ENCODE assay signal across 8 cellular contexts in the genomic region with DNA sequence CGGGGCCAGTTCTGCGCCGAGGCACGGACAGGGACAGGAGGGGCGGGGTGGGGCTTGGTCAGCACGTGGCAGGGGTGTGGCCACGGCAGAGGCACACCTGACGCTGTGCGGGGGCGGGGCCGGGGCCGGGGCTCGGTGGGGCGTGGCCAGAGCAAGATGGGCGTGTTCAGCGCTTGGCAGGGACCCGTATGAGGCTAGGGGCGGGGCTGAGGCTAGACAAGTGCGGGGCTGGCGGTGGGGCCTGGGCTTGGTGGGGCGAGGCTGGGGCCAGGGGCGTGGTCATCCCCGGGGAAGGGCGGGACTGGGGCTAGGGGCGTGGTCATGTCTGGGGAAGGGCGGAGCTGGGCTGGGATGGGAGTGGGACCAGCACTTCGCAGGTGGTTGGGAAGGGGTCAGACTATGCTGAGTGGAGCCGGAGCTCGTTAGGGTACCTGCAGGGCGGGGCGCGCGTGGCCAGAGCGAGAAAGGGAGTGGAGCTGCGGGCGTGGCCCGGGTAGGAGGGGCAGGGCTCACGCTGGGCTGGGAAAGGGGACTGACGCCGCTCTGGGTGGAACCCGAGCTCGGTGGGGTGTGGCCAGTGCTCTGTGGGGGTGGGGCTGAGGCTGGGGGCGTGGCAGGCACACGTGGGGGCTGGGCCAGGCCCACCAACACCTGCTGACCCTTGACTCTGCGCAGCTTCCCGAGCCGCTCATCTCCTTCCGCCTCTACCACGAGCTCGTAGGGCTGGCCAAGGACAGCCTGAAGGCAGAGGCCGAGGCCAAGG. TPM values are rescaled to one million over a fixed set of nuclear protein-coding genes. Genes with fewer than 3 reads are reported as not detected.
A peak's percentile ranks its signal among the peaks of the same experiment; 100 is the strongest.
DNase-seq lines count a peak whose midpoint lies in the region; ATAC-seq, FAIRE-seq and TF ChIP-seq lines count a peak whose summit lies in the region.

No MANE protein-coding gene starts in this region.

- H3K4me1 ChIP-seq in adrenal gland (replicated peaks in 1 of 2) (peaks cover 5 to 10% of the 10 kb centered on the region in 2 donors), kidney (ENCODE audit: control insufficient read depth in 1 of 2, insufficient read depth in 1 of 2, low read depth in 1 of 2, low read length in 2 of 2) (peaks cover 0 to 7% of the 10 kb centered on the region in 2 donors)

- WGBS in adrenal gland, 4 donors: 21 to 58% (median 32%) methylated on average over 11 to 50 of the region's 51 CpGs

- ATAC-seq in HG03097 (IDR thresholded peaks at IDR 0.05; ENCODE audit: low FRiP score, unreplicated experiment): no peak

- intact Hi-C loops in adrenal gland (cut with DNase I) (no loop called here), kidney (cut with DNase I) (no loop called here)

- no peak overlapping the region for H3K27ac ChIP-seq in adrenal gland
- H3K27ac ChIP-seq in kidney (ENCODE audit: low read depth in 2 of 2, low read length in 2 of 2): peak overlapping the region in 1 of 2 donors; percentile 41

- no peak for FAIRE-seq in kidney (lab: Jason Lieb, UNC)

- no peak overlapping the region for H3K9ac ChIP-seq in kidney (ENCODE audit: low read length in 2 of 2)

- H3K36me3 ChIP-seq in adrenal gland (replicated peaks in 1 of 2) (no peaks in the 10 kb centered on the region), kidney (ENCODE audit: control insufficient read depth in 1 of 2, insufficient read depth in 2 of 2, low read length in 2 of 2) (no peaks in the 10 kb centered on the region)

- DNase-seq in COLO829 (ENCODE audit: low spot score): peak; percentile 82
- DNase-seq in NAMALWA (ENCODE audit: low spot score): peak; percentile 94
- DNase-seq in T follicular helper cell (ENCODE audit: low read depth): peak; percentile 83
- DNase-seq in adrenal gland: peak in 6 of 7 donors; percentile 79 to 92 (median 82)
- peak; percentile 97 for DNase-seq in kidney
- DNase-seq in stimulated activated CD4-positive, alpha-beta T cell treated with anti-CD3 and anti-CD28 coated beads, TNF-alpha, amount 100 ng/mL, for 4 hours (ENCODE audit: low read depth in 3 of 3): peak in 2 of 3 experiments; percentile 54 to 60
- DNase-seq in KG1 (lab: John Stamatoyannopoulos, UW): no peak

- TF ChIP-seq POLR2A in adrenal gland (IDR thresholded peaks at IDR 0.05): no peak

- TF ChIP-seq CTCF in adrenal gland (IDR thresholded peaks at IDR 0.05) (no peak), kidney (IDR thresholded peaks at IDR 0.05; ENCODE audit: borderline replicate concordance, extremely low read depth, insufficient read depth) (no peak)

- peak overlapping the region in 1 of 4 donors; percentile 35 for H3K4me3 ChIP-seq in adrenal gland
- H3K4me3 ChIP-seq in kidney (ENCODE audit: low read length in 2 of 2): peak overlapping the region in 1 of 2 donors; percentile 17

- H3K27me3 ChIP-seq in adrenal gland: no peaks in the 10 kb centered on the region

- H3K9me3 ChIP-seq in adrenal gland (replicated peaks in 1 of 3): no peaks in the 10 kb centered on the region
- no peaks in the 10 kb centered on the region for H3K9me3 ChIP-seq in kidney (ENCODE audit: control insufficient read depth in 1 of 2, low read length in 2 of 2)

RNA-seq across cellular contexts. Expression of a gene that starts 12.8 kb away (rescaled TPM):
- total RNA-seq in adrenal gland: 100 to 1,000 TPM in 7 of 8 donors, 10 to 100 TPM in 1; 94.0 to 231 (median 171) TPM
- polyA plus RNA-seq in adrenal gland: 100 to 1,000 TPM in 2 of 3 donors, 10 to 100 TPM in 1; 74.7 to 132 (median 109) TPM
- 158 TPM for total RNA-seq in kidney
- 189 TPM for polyA plus RNA-seq in kidney (ENCODE audit: insufficient read depth, low read depth, low replicate concordance)

RNA-seq across cellular contexts. Expression of a gene that starts 15.4 kb away (rescaled TPM):
- 10 to 100 TPM; 18.8 to 74.3 (median 34.8) TPM for total RNA-seq in adrenal gland
- polyA plus RNA-seq in adrenal gland: 10 to 100 TPM in 2 of 3 donors, 1 to 10 TPM in 1; 1.6 to 75.4 (median 30.2) TPM
- total RNA-seq in kidney: 50.0 TPM
- 11.8 TPM for polyA plus RNA-seq in kidney (ENCODE audit: insufficient read depth, low read depth, low replicate concordance)

RNA-seq across cellular contexts. Expression of a gene that starts 21.4 kb away (rescaled TPM):
- total RNA-seq in adrenal gland (1,000 to 10,000 TPM in 1 of 8 donors, 100 to 1,000 TPM in 7; 385 to 1,424 (median 704) TPM), kidney (268 TPM)
- polyA plus RNA-seq in adrenal gland (1,000 to 10,000 TPM in 2 of 3 donors, 100 to 1,000 TPM in 1; 420 to 1,267 (median 1,035) TPM), kidney (ENCODE audit: insufficient read depth, low read depth, low replicate concordance) (966 TPM)

RNA-seq across cellular contexts. Expression of a gene that starts 42.4 kb away (rescaled TPM):
- total RNA-seq in adrenal gland: 10 to 100 TPM in 7 of 8 donors, 1 to 10 TPM in 1; 8.8 to 23.2 (median 18.8) TPM
- polyA plus RNA-seq in adrenal gland: 100 to 1,000 TPM in 1 of 3 donors, 10 to 100 TPM in 1, 1 to 10 TPM in 1; 2.1 to 109 (median 28.7) TPM
- total RNA-seq in kidney: 20.4 TPM
- polyA plus RNA-seq in kidney (ENCODE audit: insufficient read depth, low read depth, low replicate concordance): 11.7 TPM

RNA-seq across cellular contexts. Expression of a gene that starts 55.9 kb away (rescaled TPM):
- total RNA-seq in adrenal gland (10 to 100 TPM; 24.2 to 64.9 (median 42.7) TPM), kidney (131 TPM)
- polyA plus RNA-seq in adrenal gland (10 to 100 TPM; 11.2 to 60.8 (median 52.5) TPM), kidney (ENCODE audit: insufficient read depth, low read depth, low replicate concordance) (64.1 TPM)
